In the genomic region with DNA sequence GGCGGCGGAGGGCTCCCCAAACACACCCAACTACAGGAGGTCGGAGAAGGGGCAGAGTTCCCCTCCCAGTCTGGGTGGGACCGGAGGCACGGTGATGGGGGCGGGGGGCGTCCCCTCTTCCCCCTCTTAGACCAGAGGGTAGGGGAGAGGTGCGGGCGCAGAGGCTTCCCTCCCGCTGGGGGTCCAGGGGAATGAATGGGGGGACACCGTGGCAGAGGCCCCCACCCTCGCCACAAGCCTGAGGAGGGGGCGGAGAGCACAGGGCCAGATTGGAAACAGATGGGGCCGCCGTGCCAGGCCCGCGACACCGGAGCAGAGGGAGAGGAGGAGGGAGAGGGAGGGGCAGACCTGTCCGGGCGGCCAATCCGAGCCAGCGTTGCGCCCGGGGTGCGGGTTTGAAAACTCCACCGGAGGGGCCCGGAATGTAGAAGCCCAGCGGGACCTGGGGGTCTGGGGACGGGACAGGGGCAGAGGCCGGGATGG, we compare ENCODE assay signal across 8 cellular contexts. TPM values are rescaled to one million over a fixed set of nuclear protein-coding genes. Genes with fewer than 3 reads are reported as not detected.
DNase-seq lines count a peak whose midpoint lies in the region; ATAC-seq and TF ChIP-seq lines count a peak whose summit lies in the region.

No MANE protein-coding gene starts in this region.

- H3K79me2 ChIP-seq in trophoblast cell (ENCODE audit: control insufficient read depth, insufficient read depth, low read length, poor library complexity) = no peaks in the 10 kb centered on the region

- no peak overlapping the region for H3K4me3 Mint-ChIP-seq in activated CD8-positive, alpha-beta memory T cell treated with anti-CD3 and anti-CD28 coated beads, Interleukin-2, amount 10 ng/mL, durations not matched to agents 7 days and 5 days

- no peak for TF ChIP-seq CTCF in foreskin keratinocyte (conservative IDR thresholded peaks at IDR 0.05)

- H3K4me2 ChIP-seq in trophoblast cell (ENCODE audit: low read length) = peak overlapping the region; percentile 80

- no peak overlapping the region for H3K14ac ChIP-seq in trophoblast cell (ENCODE audit: low read length)

- H3K4ac ChIP-seq in trophoblast cell (ENCODE audit: low read depth, low read length) = no peak overlapping the region

- DNase-seq in activated CD8-positive, alpha-beta memory T cell treated with anti-CD3 and anti-CD28 coated beads, Interleukin-2, amount 10 ng/mL, durations not matched to agents 7 days and 5 days = no peak
- no peak for DNase-seq in activated CD8-positive, alpha-beta memory T cell treated with anti-CD3 and anti-CD28 coated beads for 24 hours
- DNase-seq in T1000 (lab: John Stamatoyannopoulos, UW) = peak; percentile 61
- DNase-seq in foreskin keratinocyte = peak in 1 of 2 donors; percentile 17
- DNase-seq in trophoblast cell = no peak
- no peak for DNase-seq in Ammon's horn (ENCODE audit: low spot score)

- H4K8ac ChIP-seq in trophoblast cell (ENCODE audit: low read depth, low read length) = no peak overlapping the region

- H3K27ac ChIP-seq in foreskin keratinocyte = no peak overlapping the region
- no peak overlapping the region for H3K27ac ChIP-seq in trophoblast cell (ENCODE audit: low read depth, low read length)

- no peaks in the 10 kb centered on the region for H3K36me3 ChIP-seq in trophoblast cell (ENCODE audit: control insufficient read depth in 1 of 2, insufficient read depth in 2 of 2, low read length in 2 of 2)

- peak overlapping the region; percentile 56 for H3K4me3 ChIP-seq in trophoblast cell (ENCODE audit: low read depth, low read length)

- H3K4me1 Mint-ChIP-seq in activated CD8-positive, alpha-beta memory T cell treated with anti-CD3 and anti-CD28 coated beads, Interleukin-2, amount 10 ng/mL, durations not matched to agents 7 days and 5 days = no peaks in the 10 kb centered on the region

- H3K4me1 ChIP-seq in foreskin keratinocyte (peaks cover 3% of the 10 kb centered on the region), trophoblast cell (ENCODE audit: control insufficient read depth in 1 of 2, insufficient read depth in 2 of 2, low read length in 2 of 2) (peaks cover 0 to 12% of the 10 kb centered on the region in 2 experiments)

- H2BK12ac ChIP-seq in trophoblast cell (ENCODE audit: low read length) = no peak overlapping the region

- no peak overlapping the region for H3K18ac ChIP-seq in trophoblast cell (ENCODE audit: low read length)

- H2AFZ ChIP-seq in trophoblast cell (ENCODE audit: insufficient read depth, low read length, poor library complexity) = peak overlapping the region; percentile 43

- WGBS in trophoblast cell (ENCODE audit: extremely low coverage, insufficient coverage, insufficient read length) = no CpG with 5 or more reads among the region's 30 CpGs

- no peaks in the 10 kb centered on the region for H3K36me3 Mint-ChIP-seq in activated CD8-positive, alpha-beta memory T cell treated with anti-CD3 and anti-CD28 coated beads, Interleukin-2, amount 10 ng/mL, durations not matched to agents 7 days and 5 days

- no peak overlapping the region for H4K91ac ChIP-seq in trophoblast cell (ENCODE audit: low read depth, low read length)

- CTCF ChIA-PET in activated CD8-positive, alpha-beta memory T cell treated with anti-CD3 and anti-CD28 coated beads, Interleukin-2, amount 10 ng/mL, durations not matched to agents 7 days and 5 days (lab: Charles Lee) = no interaction called here

- no peak overlapping the region for H3K9ac ChIP-seq in trophoblast cell (ENCODE audit: low read length)

- peak; percentile 20 for ATAC-seq in activated CD8-positive, alpha-beta memory T cell treated with anti-CD3 and anti-CD28 coated beads, Interleukin-2, amount 10 ng/mL, durations not matched to agents 7 days and 5 days
- ATAC-seq in foreskin keratinocyte = peak; percentile 26
- no peak for ATAC-seq in HG02884 (IDR thresholded peaks at IDR 0.05; ENCODE audit: unreplicated experiment)
- no peak for ATAC-seq in HG03521 (IDR thresholded peaks at IDR 0.05; ENCODE audit: unreplicated experiment)

- no peaks in the 10 kb centered on the region for H3K9me3 ChIP-seq in trophoblast cell (ENCODE audit: insufficient read depth, low read depth, low read length)

- H4K12ac ChIP-seq in trophoblast cell (ENCODE audit: low read depth, low read length) = no peak overlapping the region

- H3K27me3 ChIP-seq in foreskin keratinocyte = peaks cover 15% of the 10 kb centered on the region
- peaks cover 2% of the 10 kb centered on the region for H3K27me3 ChIP-seq in trophoblast cell (ENCODE audit: insufficient read depth, low read length)

- no peaks in the 10 kb centered on the region for H3K9me3 Mint-ChIP-seq in activated CD8-positive, alpha-beta memory T cell treated with anti-CD3 and anti-CD28 coated beads, Interleukin-2, amount 10 ng/mL, durations not matched to agents 7 days and 5 days (ENCODE audit: low read depth)

- H2BK5ac ChIP-seq in trophoblast cell (ENCODE audit: low read depth, low read length, poor library complexity) = no peak overlapping the region

- H2AK5ac ChIP-seq in trophoblast cell (ENCODE audit: low read length) = no peak overlapping the region

- peaks cover 25% of the 10 kb centered on the region for H3K27me3 Mint-ChIP-seq in activated CD8-positive, alpha-beta memory T cell treated with anti-CD3 and anti-CD28 coated beads, Interleukin-2, amount 10 ng/mL, durations not matched to agents 7 days and 5 days

- no peak overlapping the region for H2BK120ac ChIP-seq in trophoblast cell (ENCODE audit: insufficient read depth, low read length, poor library complexity)

- H3K23ac ChIP-seq in trophoblast cell (ENCODE audit: low read length) = no peak overlapping the region

- no peak overlapping the region for H3K27ac Mint-ChIP-seq in activated CD8-positive, alpha-beta memory T cell treated with anti-CD3 and anti-CD28 coated beads, Interleukin-2, amount 10 ng/mL, durations not matched to agents 7 days and 5 days

- H3K79me1 ChIP-seq in trophoblast cell (ENCODE audit: low read length) = peaks cover 2% of the 10 kb centered on the region

RNA-seq across cellular contexts. Expression of gene PTPRS, which starts 47.0 kb away (rescaled TPM):
- under 1 TPM; 0.16 to 0.32 TPM for total RNA-seq in activated CD8-positive, alpha-beta memory T cell treated with anti-CD3 and anti-CD28 coated beads, Interleukin-2, amount 10 ng/mL, durations not matched to agents 7 days and 5 days
- 12.4 and 19.5 TPM in 2 replicates for total RNA-seq in foreskin keratinocyte
- 3.2 and 4.6 TPM in 2 replicates for polyA plus RNA-seq in foreskin keratinocyte
- polyA plus RNA-seq in trophoblast cell (2013) = 17.3 and 18.1 TPM in 2 replicates

Comparison
In these comparisons a context has a peak if more than half of its experiments do, and no peak if none do; other contexts are left out.
1. ATAC-seq: peak in activated CD8-positive, alpha-beta memory T cell treated with anti-CD3 and anti-CD28 coated beads, Interleukin-2, amount 10 ng/mL, durations not matched to agents 7 days and 5 days (single experiment) and foreskin keratinocyte (single experiment); none in HG02884 (single experiment) and HG03521 (single experiment).
2. RNA of gene PTPRS, which starts 47.0 kb away (total RNA-seq): 12.4 to 19.5 TPM in foreskin keratinocyte; 0.16 to 0.32 TPM in activated CD8-positive, alpha-beta memory T cell treated with anti-CD3 and anti-CD28 coated beads, Interleukin-2, amount 10 ng/mL, durations not matched to agents 7 days and 5 days; every median in the first group is over 10 times any median in the second.